Comparison of ENCODE assay signal across 20 cellular contexts in the genomic region with DNA sequence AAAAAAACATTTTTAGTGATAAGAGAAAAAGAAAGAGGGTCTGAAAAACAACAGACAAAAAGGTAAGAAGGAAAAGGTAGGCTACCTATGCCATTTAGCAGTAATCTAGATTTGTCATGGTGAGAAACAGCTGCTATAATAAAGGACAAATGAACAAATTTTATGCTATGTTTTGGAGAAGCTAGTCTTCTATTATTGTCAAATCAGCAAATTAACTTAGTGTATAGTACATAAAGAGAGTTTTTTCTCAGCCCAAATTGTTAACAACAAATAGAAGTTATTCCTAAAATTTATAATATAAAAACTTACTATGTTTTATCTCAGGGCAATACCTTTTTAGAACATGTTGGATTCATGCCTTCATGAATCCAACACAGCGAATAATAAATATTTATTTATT.
A peak's percentile ranks its signal among the peaks of the same experiment; 100 is the strongest.
DNase-seq lines count a peak whose midpoint lies in the region; ATAC-seq, FAIRE-seq and TF ChIP-seq lines count a peak whose summit lies in the region.
"Had no signal": no experiment of that assay in that cellular context is flagged by ENCODE, and none has a peak within 500 bp of the region (broad histone marks: within the 10 kb centered on the region; RNA-seq: fewer than 3 reads in every experiment).

No MANE protein-coding gene starts in this region.

- TF ChIP-seq EP300 in HepG2 (IDR thresholded peaks at IDR 0.05; ENCODE audit: low read depth in 2 of 2, low read length in 2 of 2) (no peak), HepG2 (CRISPR knock-in tag; IDR thresholded peaks at IDR 0.05; ENCODE audit: borderline replicate concordance) (no peak), K562 (IDR thresholded peaks at IDR 0.05; ENCODE audit: low read length) (no peak)

- H4K20me1 ChIP-seq in HepG2 (ENCODE audit: insufficient read depth, low read length): no peaks in the 10 kb centered on the region
- no peaks in the 10 kb centered on the region for H4K20me1 ChIP-seq in K562 (replicated peaks; ENCODE audit: control insufficient read depth, insufficient read depth, low read length)

- DNase-seq in HepG2 (ENCODE audit: low spot score) (no peak), right lobe of liver (no peak), K562 (ENCODE audit: extremely low read depth in 1 of 4, low spot score in 3 of 4) (no peak), small intestine (no peak), kidney glomerular epithelial cell (lab: John Stamatoyannopoulos, UW) (no peak)
- DNase-seq: C1 segment of cervical spinal cord; CD4-positive, alpha-beta memory T cell; COR-L47; DMS 273 treated with DMSO at 0.1 percent for 48 hours; DMS79; EL; GDM1; GOT3; H7; HCEC 1CT had no signal

- H3K9me1 ChIP-seq in K562 (ENCODE audit: control insufficient read depth, insufficient read depth, low read length): no peaks in the 10 kb centered on the region

- no peak overlapping the region for H3K4me3 ChIP-seq in HepG2 (replicated peaks in 1 of 3; ENCODE audit: insufficient read depth in 1 of 3, low read depth in 2 of 3, low read length in 3 of 3)
- no peak overlapping the region for H3K4me3 ChIP-seq in right lobe of liver
- no peak overlapping the region for H3K4me3 ChIP-seq in K562
- H3K4me3 ChIP-seq in mesodermal cell (ENCODE audit: extremely low read depth, insufficient read depth, low read length, poor library complexity, severe bottlenecking): no peak overlapping the region
- H3K4me3 ChIP-seq in small intestine (ENCODE audit: low read depth in 1 of 2, low read length in 2 of 2): no peak overlapping the region
- H3K4me3 ChIP-seq: GM12878 had no signal

- TF ChIP-seq POLR2A in HepG2 (IDR thresholded peaks at IDR 0.05; ENCODE audit: insufficient read depth in 1 of 2, low read depth in 2 of 2, low read length in 2 of 2) (no peak), right lobe of liver (IDR thresholded peaks at IDR 0.05) (no peak), K562 (conservative IDR thresholded peaks at IDR 0.05) (no peak)

- intact Hi-C loops in HepG2 (cut with micrococcal nuclease; ENCODE audit: unreplicated experiment): no loop called here
- intact Hi-C loops in right lobe of liver (cut with DNase I): no loop called here
- intact Hi-C loops in K562 (cut with micrococcal nuclease): no loop called here

- TF ChIP-seq RAD21 in HepG2 (CRISPR knock-in tag; IDR thresholded peaks at IDR 0.05): no peak
- TF ChIP-seq RAD21 in K562 (CRISPR knock-in tag; conservative IDR thresholded peaks at IDR 0.05 in 1 of 2, IDR thresholded peaks at IDR 0.05 in 1 of 2): no peak

- H3K4me1 ChIP-seq in HepG2 (ENCODE audit: insufficient read depth, low read length): no peaks in the 10 kb centered on the region
- no peaks in the 10 kb centered on the region for H3K4me1 ChIP-seq in right lobe of liver
- no peaks in the 10 kb centered on the region for H3K4me1 ChIP-seq in K562 (replicated peaks in 1 of 2; ENCODE audit: control insufficient read depth in 2 of 2, insufficient read depth in 2 of 2, low read length in 2 of 2)
- H3K4me1 ChIP-seq in mesodermal cell (ENCODE audit: control insufficient read depth, insufficient read depth, low read length, poor library complexity, severe bottlenecking): peaks cover 13% of the 10 kb centered on the region
- no peaks in the 10 kb centered on the region for H3K4me1 ChIP-seq in small intestine (ENCODE audit: control insufficient read depth in 2 of 2, insufficient read depth in 1 of 2, low read depth in 1 of 2, low read length in 1 of 2)

- H3K27ac ChIP-seq in HepG2 (ENCODE audit: extremely low read length, insufficient read depth, low read length) (no peak overlapping the region), right lobe of liver (no peak overlapping the region), K562 (ENCODE audit: extremely low read depth, low read depth, low read length) (no peak overlapping the region), mesodermal cell (ENCODE audit: low read depth, low read length, severe bottlenecking) (peak overlapping the region; percentile 76), small intestine (ENCODE audit: low read depth in 1 of 2, low read length in 1 of 2) (no peak overlapping the region)
- H3K27ac ChIP-seq: 22Rv1 had no signal

- ATAC-seq in HepG2 (no peak), right lobe of liver (no peak), K562 (no peak), HG03342 (IDR thresholded peaks at IDR 0.05; ENCODE audit: unreplicated experiment) (no peak), GM18520 (IDR thresholded peaks at IDR 0.05; ENCODE audit: unreplicated experiment) (no peak)
- ATAC-seq: GM12878 had no signal

- H2AFZ ChIP-seq in HepG2 (ENCODE audit: low read length): no peak overlapping the region
- H2AFZ ChIP-seq in K562 (ENCODE audit: low read depth, low read length): no peak overlapping the region

- TF ChIP-seq CTCF in HepG2 (CRISPR knock-in tag; IDR thresholded peaks at IDR 0.05) (no peak), right lobe of liver (IDR thresholded peaks at IDR 0.05) (no peak), K562 (IDR thresholded peaks at IDR 0.05 in 2 of 3, conservative IDR thresholded peaks at IDR 0.05 in 1 of 3; ENCODE audit: insufficient read depth in 2 of 3, low read depth in 1 of 3, low read length in 3 of 3) (no peak)

- H3K27me3 ChIP-seq in HepG2 (ENCODE audit: control insufficient read depth in 1 of 2, insufficient read depth in 2 of 2, low read length in 2 of 2) (no peaks in the 10 kb centered on the region; a peak in 1 of 5 replicates), right lobe of liver (no peaks in the 10 kb centered on the region), K562 (ENCODE audit: control insufficient read depth in 2 of 2, insufficient read depth in 2 of 2, low read length in 2 of 2) (no peaks in the 10 kb centered on the region), small intestine (ENCODE audit: control insufficient read depth in 2 of 2, insufficient read depth in 2 of 2, low read length in 2 of 2) (no peaks in the 10 kb centered on the region)

- H3K4me2 ChIP-seq in HepG2 (ENCODE audit: low read depth, low read length) (no peak overlapping the region), K562 (ENCODE audit: insufficient read depth, low read length) (no peak overlapping the region)

- in situ Hi-C loops in HepG2 (cut with HindIII; ENCODE audit: extremely low pct_ligation_motif_present, low pct_unique_long_range_greater_than_20kb) (no loop called here), K562 (cut with MboI) (no loop called here)

- no peaks in the 10 kb centered on the region for H3K36me3 ChIP-seq in HepG2 (replicated peaks in 1 of 2; ENCODE audit: control insufficient read depth in 1 of 2, insufficient read depth in 2 of 2, low read length in 2 of 2)
- H3K36me3 ChIP-seq in right lobe of liver: no peaks in the 10 kb centered on the region
- H3K36me3 ChIP-seq in K562 (ENCODE audit: control insufficient read depth, insufficient read depth, low read length): no peaks in the 10 kb centered on the region
- H3K36me3 ChIP-seq in mesodermal cell (ENCODE audit: control insufficient read depth, insufficient read depth, low read length): peaks cover 9% of the 10 kb centered on the region
- peaks cover 0 to 1% of the 10 kb centered on the region in 2 donors for H3K36me3 ChIP-seq in small intestine (ENCODE audit: control insufficient read depth in 2 of 2, insufficient read depth in 2 of 2, low read length in 2 of 2)

- H3K9me3 ChIP-seq in HepG2 (ENCODE audit: low read length): no peaks in the 10 kb centered on the region
- H3K9me3 ChIP-seq in right lobe of liver: no peaks in the 10 kb centered on the region
- no peaks in the 10 kb centered on the region for H3K9me3 ChIP-seq in K562 (replicated peaks; ENCODE audit: control insufficient read depth, insufficient read depth, low read depth, low read length)
- no peaks in the 10 kb centered on the region for H3K9me3 ChIP-seq in mesodermal cell (ENCODE audit: control insufficient read depth, low read length)
- H3K9me3 ChIP-seq in small intestine (ENCODE audit: control insufficient read depth, low read depth): no peaks in the 10 kb centered on the region

- FAIRE-seq in HepG2 (lab: Jason Lieb, UNC) (no peak), K562 (lab: Jason Lieb, UNC) (no peak), small intestine (lab: Jason Lieb, UNC) (peak; percentile 62)
- FAIRE-seq: GM12878 had no signal

- H3K79me2 ChIP-seq in HepG2 (ENCODE audit: insufficient read depth, low read length): no peaks in the 10 kb centered on the region
- no peaks in the 10 kb centered on the region for H3K79me2 ChIP-seq in K562 (ENCODE audit: control insufficient read depth, insufficient read depth, low read length)

- no TSS peak for BruUV-seq in HepG2 (replicated peaks; lab: Mats Ljungman, UMichigan)
- no TSS peak for BruUV-seq in K562 (replicated peaks; lab: Mats Ljungman, UMichigan)

- no peak overlapping the region for H3K9ac ChIP-seq in HepG2 (ENCODE audit: insufficient read depth, low read depth, low read length)
- H3K9ac ChIP-seq in K562 (ENCODE audit: insufficient read depth in 1 of 2, low read depth in 2 of 2, low read length in 2 of 2): no peak overlapping the region

- CTCF ChIA-PET in HepG2 (lab: Yijun Ruan, JAX; ENCODE audit: low intra/inter-chr PET ratio, low total read pairs): no interaction called here
- CTCF ChIA-PET in K562 (lab: Yijun Ruan, JAX; ENCODE audit: low intra/inter-chr PET ratio): no interaction called here

- WGBS in HepG2 (ENCODE audit: low lambda C conversion rate): 92% methylated on average over 1 of the region's 1 CpG
- WGBS in right lobe of liver (ENCODE audit: insufficient coverage, low coverage, low lambda C conversion rate, missing lambda C conversion rate): 100% methylated on average over 1 of the region's 1 CpG
- 23% methylated on average over 1 of the region's 1 CpG for WGBS in K562 (ENCODE audit: insufficient coverage, low coverage, missing lambda C conversion rate)
- WGBS in mesodermal cell (ENCODE audit: insufficient coverage in 2 of 2), 2 experiments: no CpG with 5 or more reads among the region's 1 CpG
- WGBS in small intestine, 3 donors: 93 to 100% (median 97%) methylated on average over 1 of the region's 1 CpG

- POLR2A ChIA-PET in HepG2 (lab: Yijun Ruan, JAX): no interaction called here
- POLR2A ChIA-PET in K562 (lab: Yijun Ruan, JAX): no interaction called here

TF ChIP-seq in K562, 482 proteins besides CTCF, POLR2A, EP300 and RAD21 (continues in another document):
- TF ChIP-seq MAFF (IDR thresholded peaks at IDR 0.05; ENCODE audit: low read length) (peak; percentile 91), PHF20 (IDR thresholded peaks at IDR 0.05; ENCODE audit: partially characterized antibody) (no peak), MCM5 (IDR thresholded peaks at IDR 0.05; ENCODE audit: low read depth) (no peak), U2AF2 (optimal IDR thresholded peaks at IDR 0.05; ENCODE audit: low read depth, low read length) (no peak), ZNF316 (IDR thresholded peaks at IDR 0.05) (peak; percentile 94), NR2C1 (IDR thresholded peaks at IDR 0.05) (no peak), NR2C1 (tag; IDR thresholded peaks at IDR 0.05) (no peak), NFRKB (IDR thresholded peaks at IDR 0.05; ENCODE audit: low read depth) (no peak), ZNF143 (CRISPR knock-in tag; IDR thresholded peaks at IDR 0.05) (no peak), CC2D1A (IDR thresholded peaks at IDR 0.05) (no peak), ZNF324 (CRISPR knock-in tag; IDR thresholded peaks at IDR 0.05) (no peak)

Comparison
In these comparisons a context has a peak if more than half of its experiments do, and no peak if none do; other contexts are left out.
1. Of the 241 proteins assayed by ChIP-seq in both HepG2 and K562: peak only in HepG2: none; only in K562: MAFG; in both: MAFF and MAFK; in neither: 238.